Comparison of ENCODE assay signal across 14 cellular contexts in genomic region chr4:186852964-186853391, GRCh38.
DNase-seq lines count a peak whose midpoint lies in the region; ATAC-seq and TF ChIP-seq lines count a peak whose summit lies in the region.
"Had no signal": no experiment of that assay in that cellular context is flagged by ENCODE, and none has a peak within 500 bp of the region (broad histone marks: within the 10 kb centered on the region; RNA-seq: fewer than 3 reads in every experiment).

No MANE protein-coding gene starts in this region.

- TF ChIP-seq CTCF in mucosa of descending colon (IDR thresholded peaks at IDR 0.05): no peak

- no peaks in the 10 kb centered on the region for H3K9me3 ChIP-seq in mucosa of descending colon
- H3K9me3 ChIP-seq: thoracic aorta had no signal

- no peak overlapping the region for H3K4me3 ChIP-seq in mucosa of descending colon
- H3K4me3 ChIP-seq: thoracic aorta had no signal

- intact Hi-C loops in mucosa of descending colon (cut with DNase I, micrococcal nuclease): no loop called here

- DNase-seq in mucosa of descending colon (no peak), medulla oblongata (ENCODE audit: extremely low spot score) (no peak), HT-29 (ENCODE audit: low spot score) (no peak)
- DNase-seq in stimulated activated CD4-positive, alpha-beta T cell treated with anti-CD3 and anti-CD28 coated beads, Interleukin-15, amount 100 ng/mL, for 24 hours: no peak
- DNase-seq: activated CD4-positive, alpha-beta T cell treated with anti-CD3 and anti-CD28 coated beads for 36 hours; amniotic stem cell; cortex of kidney; NCI-H2171; T-helper 1 cell had no signal

- ATAC-seq in GM19025 (IDR thresholded peaks at IDR 0.05; ENCODE audit: low read depth, unreplicated experiment) (peak; percentile 53), HG02610 (IDR thresholded peaks at IDR 0.05; ENCODE audit: unreplicated experiment) (peak; percentile 78), HG03439 (IDR thresholded peaks at IDR 0.05; ENCODE audit: unreplicated experiment) (peak; percentile 91), mucosa of descending colon (peak; percentile 44), GM19023 (IDR thresholded peaks at IDR 0.05; ENCODE audit: unreplicated experiment) (no peak)
- ATAC-seq: activated CD4-positive, alpha-beta T cell treated with anti-CD3 and anti-CD28 coated beads for 36 hours had no signal

- H3K4me1 ChIP-seq in mucosa of descending colon (ENCODE audit: low read depth): peaks cover 5% of the 10 kb centered on the region

- no peaks in the 10 kb centered on the region for H3K36me3 ChIP-seq in mucosa of descending colon (ENCODE audit: low read depth)
- H3K36me3 ChIP-seq: thoracic aorta had no signal
